8 cellular contexts compared by ENCODE assay signal in the genomic region with DNA sequence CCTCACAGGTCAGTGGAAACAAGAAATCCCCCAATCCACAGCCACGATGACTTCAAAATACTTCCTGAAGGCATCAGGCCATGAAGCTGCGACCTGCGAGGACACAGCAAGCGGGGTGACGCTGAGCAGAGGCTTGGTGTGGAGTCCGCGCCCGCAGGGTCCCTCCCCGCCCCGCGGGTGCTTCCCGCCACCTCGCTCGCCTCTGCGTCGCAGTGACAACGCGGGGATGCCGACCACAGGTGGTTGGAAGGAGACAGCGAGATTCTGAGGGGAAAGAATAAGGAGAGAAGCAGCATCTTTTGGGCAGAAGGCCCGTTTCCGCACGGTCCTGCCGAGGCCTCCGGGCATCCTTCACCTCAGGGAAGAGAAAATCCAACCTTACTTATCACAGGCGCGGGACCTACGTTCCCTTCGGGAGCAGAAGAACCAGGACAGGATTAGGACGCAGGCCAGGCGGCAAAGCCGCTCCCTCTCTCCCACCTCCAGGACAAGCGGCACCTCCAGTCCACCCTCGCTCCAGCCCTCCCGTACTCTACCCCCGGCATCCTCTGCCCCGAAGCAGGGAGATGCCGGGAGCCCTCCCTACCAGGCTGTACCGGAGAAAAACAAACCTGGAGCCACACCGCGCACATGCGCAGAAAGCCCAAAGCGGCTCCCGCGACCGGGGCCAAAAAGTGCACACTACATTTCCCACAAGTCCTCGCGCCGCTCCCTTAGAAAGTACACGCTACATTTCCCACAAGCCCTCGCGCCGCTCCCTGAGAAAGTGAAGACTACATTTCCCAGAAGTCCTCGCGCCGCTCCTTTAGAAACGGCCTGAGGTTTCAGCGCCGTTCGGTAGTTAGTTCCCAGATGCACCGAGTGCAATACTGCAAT.
DNase-seq lines count a peak whose midpoint lies in the region; ATAC-seq and TF ChIP-seq lines count a peak whose summit lies in the region.

No MANE protein-coding gene starts in this region.

- no peak overlapping the region for H2BK5ac ChIP-seq in neuronal stem cell (ENCODE audit: low read length)

- peak overlapping the region; percentile 97 for H2AFZ ChIP-seq in neuronal stem cell (ENCODE audit: low read length)

- H3K36me3 Mint-ChIP-seq in HFFc6 (ENCODE audit: low read depth) = peaks cover 18% of the 10 kb centered on the region
- H3K36me3 Mint-ChIP-seq in activated naive CD4-positive, alpha-beta T cell treated with anti-CD3 and anti-CD28 coated beads, Interleukin-2, amount 10 ng/mL, durations not matched to agents 7 days and 5 days = peaks cover 37% of the 10 kb centered on the region

- in situ Hi-C loops in SK-MEL-5 (cut with HindIII; ENCODE audit: low pct_unique_long_range_greater_than_20kb, low sequenced_read_pairs) = no loop called here

- peaks cover 9% of the 10 kb centered on the region for H3K79me1 ChIP-seq in neuronal stem cell (ENCODE audit: low read depth, low read length)

- peaks cover 27% of the 10 kb centered on the region for H3K4me1 Mint-ChIP-seq in HFFc6 (ENCODE audit: low read depth)
- H3K4me1 Mint-ChIP-seq in activated naive CD4-positive, alpha-beta T cell treated with anti-CD3 and anti-CD28 coated beads, Interleukin-2, amount 10 ng/mL, durations not matched to agents 7 days and 5 days = peaks cover 41% of the 10 kb centered on the region

- H3K4me3 ChIP-seq in gastroesophageal sphincter (peak overlapping the region; percentile 46 to 77), neuronal stem cell (ENCODE audit: low read length in 2 of 2) (peak overlapping the region; percentile 85 to 99), subcutaneous abdominal adipose tissue (ENCODE audit: low read depth in 1 of 5, low read length in 5 of 5) (peak overlapping the region; percentile 81 to 98 (median 94))

- peak overlapping the region; percentile 82 for H3K14ac ChIP-seq in neuronal stem cell (ENCODE audit: low read length)

- WGBS in gastroesophageal sphincter (ENCODE audit: low coverage in 1 of 2), 2 donors = 0% methylated on average over 21 to 23 of the region's 61 CpGs
- no CpG with 5 or more reads among the region's 61 CpGs for WGBS in neuronal stem cell (ENCODE audit: extremely low coverage in 2 of 2, insufficient read length in 2 of 2, insufficient replicate concordance in 1 of 2), 2 donors

- TF ChIP-seq CTCF in HFFc6 (IDR thresholded peaks at IDR 0.05) = no peak
- no peak for TF ChIP-seq CTCF in gastroesophageal sphincter (IDR thresholded peaks at IDR 0.05)

- peak overlapping the region; percentile 83 for H3K4me2 ChIP-seq in neuronal stem cell (ENCODE audit: insufficient read depth, low read length, poor library complexity, severe bottlenecking)

- peak overlapping the region; percentile 95 for H3K18ac ChIP-seq in neuronal stem cell (ENCODE audit: low read length)

- peak overlapping the region; percentile 97 for H3K4me3 Mint-ChIP-seq in HFFc6
- peak overlapping the region; percentile 94 for H3K4me3 Mint-ChIP-seq in activated naive CD4-positive, alpha-beta T cell treated with anti-CD3 and anti-CD28 coated beads, Interleukin-2, amount 10 ng/mL, durations not matched to agents 7 days and 5 days

- H3K27ac Mint-ChIP-seq in HFFc6 = peak overlapping the region; percentile 80
- peak overlapping the region; percentile 96 for H3K27ac Mint-ChIP-seq in activated naive CD4-positive, alpha-beta T cell treated with anti-CD3 and anti-CD28 coated beads, Interleukin-2, amount 10 ng/mL, durations not matched to agents 7 days and 5 days

- peaks cover 0 to 25% of the 10 kb centered on the region in 2 donors for H3K36me3 ChIP-seq in gastroesophageal sphincter
- H3K36me3 ChIP-seq in neuronal stem cell (replicated peaks in 1 of 2; ENCODE audit: control insufficient read depth in 2 of 2, insufficient read depth in 2 of 2, low read length in 2 of 2) = peaks cover 2 to 4% of the 10 kb centered on the region in 2 donors
- H3K36me3 ChIP-seq in subcutaneous abdominal adipose tissue (ENCODE audit: control insufficient read depth in 5 of 5, insufficient read depth in 5 of 5, low read length in 5 of 5) = peaks cover 0 to 3% (median 0%) of the 10 kb centered on the region in 5 donors

- H3K4me1 ChIP-seq in gastroesophageal sphincter (peaks cover 0 to 28% (median 19%) of the 10 kb centered on the region in 3 donors), neuronal stem cell (ENCODE audit: control insufficient read depth in 2 of 2, insufficient read depth in 1 of 2, low read depth in 1 of 2, low read length in 2 of 2) (peaks cover 0 to 6% of the 10 kb centered on the region in 2 donors), subcutaneous abdominal adipose tissue (ENCODE audit: control insufficient read depth in 5 of 5, insufficient read depth in 5 of 5, low read length in 5 of 5) (peaks cover 5 to 21% (median 18%) of the 10 kb centered on the region in 5 donors)

- no peaks in the 10 kb centered on the region for H3K27me3 ChIP-seq in gastroesophageal sphincter
- H3K27me3 ChIP-seq in neuronal stem cell (ENCODE audit: control insufficient read depth in 3 of 3, insufficient read depth in 3 of 3, low read depth in 1 of 3, low read length in 3 of 3) = no peaks in the 10 kb centered on the region
- no peaks in the 10 kb centered on the region for H3K27me3 ChIP-seq in subcutaneous abdominal adipose tissue (ENCODE audit: control insufficient read depth in 5 of 5, insufficient read depth in 4 of 5, low read length in 5 of 5)

- H2AK5ac ChIP-seq in neuronal stem cell (ENCODE audit: low read depth, low read length) = peak overlapping the region; percentile 61

- TF ChIP-seq POLR2A in gastroesophageal sphincter (IDR thresholded peaks at IDR 0.05) = peak in 1 of 2 donors; percentile 28

- peak; percentile 97 for ATAC-seq in gastroesophageal sphincter

- H2BK120ac ChIP-seq in neuronal stem cell (ENCODE audit: low read depth, low read length) = no peak overlapping the region

- H3K9ac ChIP-seq in neuronal stem cell (ENCODE audit: low read depth, low read length, poor library complexity) (peak overlapping the region; percentile 93), subcutaneous abdominal adipose tissue (ENCODE audit: low read length in 5 of 5) (peak overlapping the region; percentile 79 to 97 (median 87))

- DNase-seq in GM04503 (ENCODE audit: low read depth) = peak; percentile 82
- DNase-seq in HFFc6 = peak; percentile 95
- DNase-seq in NAMALWA (ENCODE audit: low spot score) = peak; percentile 98
- DNase-seq in SK-MEL-5 (ENCODE audit: low read depth, low spot score) = peak; percentile 95
- peak; percentile 97 for DNase-seq in activated naive CD4-positive, alpha-beta T cell treated with anti-CD3 and anti-CD28 coated beads, Interleukin-2, amount 10 ng/mL, durations not matched to agents 7 days and 5 days
- DNase-seq in neuronal stem cell (ENCODE audit: low spot score) = peak; percentile 97

- peak overlapping the region; percentile 85 for H3K23ac ChIP-seq in neuronal stem cell (ENCODE audit: low read depth, low read length, poor library complexity)

- no peak overlapping the region for H4K8ac ChIP-seq in neuronal stem cell (ENCODE audit: low read depth, low read length)

- no peak overlapping the region for H2BK12ac ChIP-seq in neuronal stem cell (ENCODE audit: low read length)

- H3K27ac ChIP-seq in gastroesophageal sphincter (peak overlapping the region in 3 of 4 donors; percentile 80 to 85 (median 80)), neuronal stem cell (replicated peaks; ENCODE audit: low read length) (no peak overlapping the region), subcutaneous abdominal adipose tissue (ENCODE audit: low read depth, low read length) (peak overlapping the region; percentile 18)

- no peak overlapping the region for H4K91ac ChIP-seq in neuronal stem cell (ENCODE audit: low read depth, low read length, poor library complexity)

- H2BK15ac ChIP-seq in neuronal stem cell (ENCODE audit: low read length) = no peak overlapping the region

- H3K27me3 Mint-ChIP-seq in HFFc6 (ENCODE audit: insufficient read depth) = no peaks in the 10 kb centered on the region; the same call in 1 of the 2 replicates
- H3K27me3 Mint-ChIP-seq in activated naive CD4-positive, alpha-beta T cell treated with anti-CD3 and anti-CD28 coated beads, Interleukin-2, amount 10 ng/mL, durations not matched to agents 7 days and 5 days = peaks cover 13% of the 10 kb centered on the region

- no peaks in the 10 kb centered on the region for H3K9me3 ChIP-seq in gastroesophageal sphincter
- no peaks in the 10 kb centered on the region for H3K9me3 ChIP-seq in neuronal stem cell (replicated peaks in 1 of 2; ENCODE audit: control insufficient read depth in 2 of 2, insufficient read depth in 1 of 2, low read depth in 1 of 2, low read length in 2 of 2)
- H3K9me3 ChIP-seq in subcutaneous abdominal adipose tissue (ENCODE audit: control insufficient read depth in 5 of 5, low read length in 5 of 5) = peaks cover 0 to 3% (median 0%) of the 10 kb centered on the region in 5 donors

- TF ChIP-seq EP300 in gastroesophageal sphincter (IDR thresholded peaks at IDR 0.05) = no peak

- peak overlapping the region; percentile 41 for H3K4ac ChIP-seq in neuronal stem cell (ENCODE audit: low read length)

- H3K9me3 Mint-ChIP-seq in HFFc6 = no peaks in the 10 kb centered on the region
- H3K9me3 Mint-ChIP-seq in activated naive CD4-positive, alpha-beta T cell treated with anti-CD3 and anti-CD28 coated beads, Interleukin-2, amount 10 ng/mL, durations not matched to agents 7 days and 5 days = peaks cover 3% of the 10 kb centered on the region

- CTCF ChIA-PET in activated naive CD4-positive, alpha-beta T cell treated with anti-CD3 and anti-CD28 coated beads, Interleukin-2, amount 10 ng/mL, durations not matched to agents 7 days and 5 days (lab: Charles Lee) = no interaction called here
